12 cellular contexts compared by ENCODE assay signal in genomic region chr14:99564903-99565259, GRCh38. TPM values are rescaled to one million over a fixed set of nuclear protein-coding genes. Genes with fewer than 3 reads are reported as not detected.
DNase-seq lines count a peak whose midpoint lies in the region; ATAC-seq and TF ChIP-seq lines count a peak whose summit lies in the region.
"Had no signal": no experiment of that assay in that cellular context is flagged by ENCODE, and none has a peak within 500 bp of the region (broad histone marks: within the 10 kb centered on the region; RNA-seq: fewer than 3 reads in every experiment).

No MANE protein-coding gene starts in this region.

- peaks cover 75% of the 10 kb centered on the region for H3K4me1 Mint-ChIP-seq in nephron
- H3K4me1 Mint-ChIP-seq: activated CD4-positive, alpha-beta memory T cell treated with anti-CD3 and anti-CD28 coated beads, Interleukin-2, amount 10 ng/mL, durations not matched to agents 7 days and 5 days had no signal

- H3K27ac Mint-ChIP-seq in nephron, result peak overlapping the region; percentile 96 to 97 (median 97)
- H3K27ac Mint-ChIP-seq: activated CD4-positive, alpha-beta memory T cell treated with anti-CD3 and anti-CD28 coated beads, Interleukin-2, amount 10 ng/mL, durations not matched to agents 7 days and 5 days had no signal

- H3K4me1 ChIP-seq in cardiac muscle cell (ENCODE audit: low read depth), result peaks cover 71% of the 10 kb centered on the region
- H3K4me1 ChIP-seq in upper lobe of right lung, result peaks cover 41% of the 10 kb centered on the region

- DNase-seq in cardiac muscle cell (ENCODE audit: low read depth in 1 of 2, low spot score in 1 of 2), result no peak
- DNase-seq in left ventricle myocardium superior, result no peak
- peak in 1 of 61 donors; percentile 32 for DNase-seq in caudate nucleus (lab: John Stamatoyannopoulos, UW)
- DNase-seq in upper lobe of right lung, result no peak
- DNase-seq in NCI-H187 (lab: John Stamatoyannopoulos, UW), result no peak
- no peak for DNase-seq in hepatic stellate cell (ENCODE audit: low spot score)
- DNase-seq: ACHN; activated CD4-positive, alpha-beta memory T cell treated with anti-CD3 and anti-CD28 coated beads, Interleukin-2, amount 10 ng/mL, durations not matched to agents 7 days and 5 days; MV-4-11 had no signal

- no peak overlapping the region for H3K4me3 ChIP-seq in cardiac muscle cell
- no peak overlapping the region for H3K4me3 ChIP-seq in upper lobe of right lung
- H3K4me3 ChIP-seq: upper lobe of left lung had no signal

- ATAC-seq in left ventricle myocardium superior (no peak), upper lobe of right lung (no peak), GM19467 (IDR thresholded peaks at IDR 0.05; ENCODE audit: unreplicated experiment) (no peak)

- H3K36me3 ChIP-seq in cardiac muscle cell (no peaks in the 10 kb centered on the region), upper lobe of right lung (no peaks in the 10 kb centered on the region)
- H3K36me3 ChIP-seq: upper lobe of left lung had no signal

- H3K9me3 ChIP-seq in cardiac muscle cell (ENCODE audit: low read depth) (no peaks in the 10 kb centered on the region), upper lobe of right lung (no peaks in the 10 kb centered on the region)
- H3K9me3 ChIP-seq: upper lobe of left lung had no signal

- intact Hi-C loops in left ventricle myocardium superior (cut with micrococcal nuclease), result no loop called here
- intact Hi-C loops in upper lobe of right lung (cut with DNase I), result no loop called here

- H3K27me3 Mint-ChIP-seq in nephron (ENCODE audit: low read depth), result peaks cover 5% of the 10 kb centered on the region
- H3K27me3 Mint-ChIP-seq: activated CD4-positive, alpha-beta memory T cell treated with anti-CD3 and anti-CD28 coated beads, Interleukin-2, amount 10 ng/mL, durations not matched to agents 7 days and 5 days had no signal

- no peaks in the 10 kb centered on the region for H3K27me3 ChIP-seq in cardiac muscle cell
- H3K27me3 ChIP-seq in upper lobe of right lung, result no peaks in the 10 kb centered on the region
- H3K27me3 ChIP-seq: upper lobe of left lung had no signal

- no peaks in the 10 kb centered on the region for H3K36me3 Mint-ChIP-seq in nephron (ENCODE audit: low read depth)

- no peak for TF ChIP-seq CTCF in cardiac muscle cell (IDR thresholded peaks at IDR 0.05; ENCODE audit: low read depth, low read length)
- TF ChIP-seq CTCF in nephron (IDR thresholded peaks at IDR 0.05; ENCODE audit: unreplicated experiment in 3 of 3), result no peak
- TF ChIP-seq CTCF in upper lobe of right lung (IDR thresholded peaks at IDR 0.05), result no peak

- peak overlapping the region; percentile 64 to 77 (median 75) for H3K4me3 Mint-ChIP-seq in nephron
- H3K4me3 Mint-ChIP-seq: activated CD4-positive, alpha-beta memory T cell treated with anti-CD3 and anti-CD28 coated beads, Interleukin-2, amount 10 ng/mL, durations not matched to agents 7 days and 5 days had no signal

- H3K27ac ChIP-seq in cardiac muscle cell, result peak overlapping the region; percentile 76
- peak overlapping the region; percentile 26 for H3K27ac ChIP-seq in caudate nucleus (ENCODE audit: low read depth, low read length)
- peak overlapping the region; percentile 17 for H3K27ac ChIP-seq in upper lobe of right lung

- no peaks in the 10 kb centered on the region for H3K9me3 Mint-ChIP-seq in nephron
- H3K9me3 Mint-ChIP-seq: activated CD4-positive, alpha-beta memory T cell treated with anti-CD3 and anti-CD28 coated beads, Interleukin-2, amount 10 ng/mL, durations not matched to agents 7 days and 5 days had no signal

RNA-seq across cellular contexts. Expression of gene CCDC85C, which starts 39.1 kb away (rescaled TPM):
- total RNA-seq in cardiac muscle cell (45.7 and 46.5 TPM in 2 replicates), left ventricle myocardium superior (49.3 TPM), upper lobe of right lung (22.6 TPM)
- polyA plus RNA-seq in cardiac muscle cell, result 38.2 and 39.6 TPM in 2 replicates

Comparison
In these comparisons a context has a peak if more than half of its experiments do, and no peak if none do; other contexts are left out.
1. H3K27ac ChIP-seq: peak in every context shown above with its lines; median percentile 76 in cardiac muscle cell; 26 in caudate nucleus; 17 in upper lobe of right lung.